ENCODE assay signal across 1 cellular context in the genomic region with DNA sequence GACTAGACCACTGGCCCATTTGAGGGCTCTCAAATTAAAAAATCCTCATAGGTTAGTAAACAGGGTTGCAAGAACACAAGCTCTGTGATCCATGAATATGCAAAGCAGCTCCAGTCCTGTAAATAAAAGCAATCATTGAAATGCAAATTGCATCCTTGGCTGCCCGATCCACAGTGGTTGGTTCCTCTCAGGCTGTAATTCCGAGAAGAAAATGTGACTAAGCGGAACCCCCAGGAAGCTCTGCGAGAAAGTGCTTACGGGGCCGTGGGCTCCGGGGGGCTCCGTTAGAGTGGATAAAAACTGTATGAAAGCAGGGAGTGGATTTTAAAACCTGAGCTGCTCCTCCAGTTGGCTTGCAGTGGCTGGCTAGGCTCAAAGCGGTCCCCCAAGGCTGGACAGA.
TF ChIP-seq lines count a peak whose summit lies in the region.

No MANE protein-coding gene starts in this region.

TF ChIP-seq in WTC11, 78 proteins besides CTCF, POLR2A, EP300 and RAD21 (continued from another document):
- TF ChIP-seq, protein P1, sequence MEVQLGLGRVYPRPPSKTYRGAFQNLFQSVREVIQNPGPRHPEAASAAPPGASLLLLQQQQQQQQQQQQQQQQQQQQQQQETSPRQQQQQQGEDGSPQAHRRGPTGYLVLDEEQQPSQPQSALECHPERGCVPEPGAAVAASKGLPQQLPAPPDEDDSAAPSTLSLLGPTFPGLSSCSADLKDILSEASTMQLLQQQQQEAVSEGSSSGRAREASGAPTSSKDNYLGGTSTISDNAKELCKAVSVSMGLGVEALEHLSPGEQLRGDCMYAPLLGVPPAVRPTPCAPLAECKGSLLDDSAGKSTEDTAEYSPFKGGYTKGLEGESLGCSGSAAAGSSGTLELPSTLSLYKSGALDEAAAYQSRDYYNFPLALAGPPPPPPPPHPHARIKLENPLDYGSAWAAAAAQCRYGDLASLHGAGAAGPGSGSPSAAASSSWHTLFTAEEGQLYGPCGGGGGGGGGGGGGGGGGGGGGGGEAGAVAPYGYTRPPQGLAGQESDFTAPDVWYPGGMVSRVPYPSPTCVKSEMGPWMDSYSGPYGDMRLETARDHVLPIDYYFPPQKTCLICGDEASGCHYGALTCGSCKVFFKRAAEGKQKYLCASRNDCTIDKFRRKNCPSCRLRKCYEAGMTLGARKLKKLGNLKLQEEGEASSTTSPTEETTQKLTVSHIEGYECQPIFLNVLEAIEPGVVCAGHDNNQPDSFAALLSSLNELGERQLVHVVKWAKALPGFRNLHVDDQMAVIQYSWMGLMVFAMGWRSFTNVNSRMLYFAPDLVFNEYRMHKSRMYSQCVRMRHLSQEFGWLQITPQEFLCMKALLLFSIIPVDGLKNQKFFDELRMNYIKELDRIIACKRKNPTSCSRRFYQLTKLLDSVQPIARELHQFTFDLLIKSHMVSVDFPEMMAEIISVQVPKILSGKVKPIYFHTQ (CRISPR knock-in tag; IDR thresholded peaks at IDR 0.05): no peak
- TF ChIP-seq, protein P2, sequence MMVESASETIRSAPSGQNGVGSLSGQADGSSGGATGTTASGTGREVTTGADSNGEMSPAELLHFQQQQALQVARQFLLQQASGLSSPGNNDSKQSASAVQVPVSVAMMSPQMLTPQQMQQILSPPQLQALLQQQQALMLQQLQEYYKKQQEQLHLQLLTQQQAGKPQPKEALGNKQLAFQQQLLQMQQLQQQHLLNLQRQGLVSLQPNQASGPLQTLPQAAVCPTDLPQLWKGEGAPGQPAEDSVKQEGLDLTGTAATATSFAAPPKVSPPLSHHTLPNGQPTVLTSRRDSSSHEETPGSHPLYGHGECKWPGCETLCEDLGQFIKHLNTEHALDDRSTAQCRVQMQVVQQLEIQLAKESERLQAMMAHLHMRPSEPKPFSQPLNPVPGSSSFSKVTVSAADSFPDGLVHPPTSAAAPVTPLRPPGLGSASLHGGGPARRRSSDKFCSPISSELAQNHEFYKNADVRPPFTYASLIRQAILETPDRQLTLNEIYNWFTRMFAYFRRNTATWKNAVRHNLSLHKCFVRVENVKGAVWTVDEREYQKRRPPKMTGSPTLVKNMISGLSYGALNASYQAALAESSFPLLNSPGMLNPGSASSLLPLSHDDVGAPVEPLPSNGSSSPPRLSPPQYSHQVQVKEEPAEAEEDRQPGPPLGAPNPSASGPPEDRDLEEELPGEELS (CRISPR knock-in tag; IDR thresholded peaks at IDR 0.05): peak; percentile 64; the same call in 1 of the 2 replicates
- TF ChIP-seq FOXK1 (CRISPR knock-in tag; IDR thresholded peaks at IDR 0.05): peak; percentile 63; the same call in 1 of the 2 replicates
